ENCODE assay signal across 1 cellular context in genomic region chr12:124395284-124395752, GRCh38.
TF ChIP-seq lines count a peak whose summit lies in the region.

No MANE protein-coding gene starts in this region.

TF ChIP-seq in HCT116, 20 proteins besides CTCF, POLR2A, EP300 and RAD21 (continued from another document):
- TF ChIP-seq ZBTB33 (IDR thresholded peaks at IDR 0.05; ENCODE audit: extremely low read depth, insufficient replicate concordance, low read length), result no peak
